Comparison of ENCODE assay signal across 8 cellular contexts in genomic region chr20:36605309-36606170, GRCh38. TPM values are rescaled to one million over a fixed set of nuclear protein-coding genes. Genes with fewer than 3 reads are reported as not detected.
DNase-seq lines count a peak whose midpoint lies in the region; TF ChIP-seq lines count a peak whose summit lies in the region.

Gene RAB5IF (plus strand): TSS chr20:36605779. CDS start chr20:36605952, 173 bp downstream.

- H3K9me3 Mint-ChIP-seq in nephron progenitor cell, result no peaks in the 10 kb centered on the region

- peak within 1 kb of the TSS; percentile 99 for H3K27ac Mint-ChIP-seq in nephron progenitor cell

- no peaks in the 10 kb centered on the region for H3K27me3 ChIP-seq in stomach

- H3K27me3 Mint-ChIP-seq in nephron progenitor cell (ENCODE audit: low read depth, poor library complexity), result peaks cover 13% of the 10 kb centered on the region

- peak within 1 kb of the TSS; percentile 91 to 97 (median 95) for H3K27ac ChIP-seq in stomach

- H3K36me3 Mint-ChIP-seq in nephron progenitor cell (ENCODE audit: low read depth), result peaks cover 21% of the 10 kb centered on the region

- peaks cover 28% of the 10 kb centered on the region for H3K4me1 Mint-ChIP-seq in nephron progenitor cell

- WGBS in stomach, 5 donors, result 0 to 1% (median 0%) methylated on average over 20 to 93 of the region's 93 CpGs

- peak; percentile 100 for DNase-seq in ELR (ENCODE audit: low read depth)
- peak; percentile 98 for DNase-seq in H4 (ENCODE audit: low spot score)
- peak; percentile 98 for DNase-seq in LoVo (ENCODE audit: low spot score)
- DNase-seq in activated effector memory CD4-positive, alpha-beta T cell treated with Interleukin-2 at 50 U/mL for 16 hours, result peak; percentile 100
- DNase-seq in fibroblast of the aortic adventitia (ENCODE audit: low read depth), result peak; percentile 98
- DNase-seq in nephron progenitor cell, result peak; percentile 99
- peak; percentile 100 for DNase-seq in stomach

- TF ChIP-seq EP300 in stomach (IDR thresholded peaks at IDR 0.05), result peak; percentile 5

- H3K36me3 ChIP-seq in stomach, result peaks cover 27 to 30% (median 30%) of the 10 kb centered on the region in 4 donors

- H3K4me1 ChIP-seq in stomach, result peaks cover 21 to 30% (median 24%) of the 10 kb centered on the region in 4 donors

- no peaks in the 10 kb centered on the region for H3K9me3 ChIP-seq in stomach

- TF ChIP-seq POLR2A in Raji (IDR thresholded peaks at IDR 0.05; ENCODE audit: insufficient read depth, low read depth, low read length) (peak; percentile 96), stomach (IDR thresholded peaks at IDR 0.05) (peak in 1 of 4 donors; percentile 40)

- intact Hi-C loops in stomach (cut with DNase I; ENCODE audit: low total_unique reads), result loop anchor here (10.0 kb wide), 1 partner anchor 51 kb away; no protein-coding TSS in a partner anchor

- H3K4me3 Mint-ChIP-seq in nephron progenitor cell, result peak within 1 kb of the TSS; percentile 99

- H3K4me3 ChIP-seq in fibroblast of the aortic adventitia (ENCODE audit: low read depth, low read length), result peak within 1 kb of the TSS; percentile 97
- peak within 1 kb of the TSS; percentile 88 to 100 (median 94) for H3K4me3 ChIP-seq in stomach

- TF ChIP-seq CTCF in fibroblast of the aortic adventitia (IDR thresholded peaks at IDR 0.05; ENCODE audit: insufficient read depth, low read length) (peak; percentile 92), nephron progenitor cell (IDR thresholded peaks at IDR 0.05) (peak; percentile 82), stomach (IDR thresholded peaks at IDR 0.05) (peak in 5 of 7 experiments; percentile 72 to 99 (median 93))

RNA-seq across cellular contexts. Expression of gene RAB5IF, which starts in this region (rescaled TPM):
- 215 and 237 TPM in 2 replicates for total RNA-seq in H4 (2014; rRNA removed; shearing (Covaris generic))
- total RNA-seq in fibroblast of the aortic adventitia (ENCODE audit: low replicate concordance), result 30.3 and 59.1 TPM in 2 replicates
- total RNA-seq in stomach, result 100 to 1,000 TPM in 2 of 5 donors, 10 to 100 TPM in 3; 35.0 to 136 (median 96.4) TPM
- 100 to 1,000 TPM in 1 of 3 donors, 10 to 100 TPM in 2; 76.8 to 113 (median 84.6) TPM for polyA plus RNA-seq in stomach

Comparison
In these comparisons a context has a peak if more than half of its experiments do, and no peak if none do; other contexts are left out.
1. Peak in every context shown above with its lines: DNase-seq, H3K4me3 ChIP-seq and H3K27ac ChIP-seq.